In genomic region chr7:157250605-157251228, GRCh38 we compare ENCODE assay signal across 8 cellular contexts.
DNase-seq lines count a peak whose midpoint lies in the region; ATAC-seq, FAIRE-seq and TF ChIP-seq lines count a peak whose summit lies in the region.

No MANE protein-coding gene starts in this region.

- no peaks in the 10 kb centered on the region for H3K27me3 Mint-ChIP-seq in stimulated activated naive CD8-positive, alpha-beta T cell treated with anti-CD3 and anti-CD28 coated beads, Interleukin-15, amount 100 ng/mL, for 72 hours

- peak; percentile 76 for DNase-seq in H7
- peak; percentile 35 for DNase-seq in NCI-H1092 treated with DMSO at 0.1 percent for 48 hours (lab: John Stamatoyannopoulos, UW)
- peak; percentile 54 for DNase-seq in colonic mucosa
- DNase-seq in lung microvascular endothelial cell (ENCODE audit: low read depth in 2 of 2) = peak; percentile 74 to 84
- DNase-seq in stimulated activated naive CD8-positive, alpha-beta T cell treated with anti-CD3 and anti-CD28 coated beads, Interleukin-15, amount 100 ng/mL, for 72 hours = peak; percentile 44 to 51
- no peak for DNase-seq in GF-D8 (lab: John Stamatoyannopoulos, UW)

- no peaks in the 10 kb centered on the region for H3K4me1 ChIP-seq in colonic mucosa

- intact Hi-C loops in colonic mucosa (cut with DNase I) = no loop called here

- H3K27ac ChIP-seq in colonic mucosa = no peak overlapping the region

- H3K9ac ChIP-seq in colonic mucosa (ENCODE audit: low read depth in 2 of 2, low read length in 2 of 2) = no peak overlapping the region

- H3K9me3 Mint-ChIP-seq in stimulated activated naive CD8-positive, alpha-beta T cell treated with anti-CD3 and anti-CD28 coated beads, Interleukin-15, amount 100 ng/mL, for 72 hours = no peaks in the 10 kb centered on the region

- peak; percentile 73 for ATAC-seq in stimulated activated naive CD8-positive, alpha-beta T cell treated with anti-CD3 and anti-CD28 coated beads, Interleukin-15, amount 100 ng/mL, for 72 hours

- TF ChIP-seq CTCF in WI38 (IDR thresholded peaks at IDR 0.05; ENCODE audit: low read depth, low read length) (peak; percentile 56), colonic mucosa (IDR thresholded peaks at IDR 0.05) (peak; percentile 66)

- FAIRE-seq in G401.6 (lab: Jason Lieb, UNC) = peak; percentile 25

- H3K27me3 ChIP-seq in H7 (ENCODE audit: control insufficient read depth, insufficient read depth, low read length) = no peaks in the 10 kb centered on the region
- H3K27me3 ChIP-seq in colonic mucosa = no peaks in the 10 kb centered on the region

- H3K27ac Mint-ChIP-seq in stimulated activated naive CD8-positive, alpha-beta T cell treated with anti-CD3 and anti-CD28 coated beads, Interleukin-15, amount 100 ng/mL, for 72 hours = no peak overlapping the region

- H3K4me3 Mint-ChIP-seq in stimulated activated naive CD8-positive, alpha-beta T cell treated with anti-CD3 and anti-CD28 coated beads, Interleukin-15, amount 100 ng/mL, for 72 hours = no peak overlapping the region

- H3K4me3 ChIP-seq in H7 (ENCODE audit: insufficient read depth, low read depth, low read length) (no peak overlapping the region), WI38 (ENCODE audit: low read depth, low read length) (no peak overlapping the region), colonic mucosa (no peak overlapping the region)

- no peaks in the 10 kb centered on the region for H3K9me3 ChIP-seq in colonic mucosa

- H3K36me3 ChIP-seq in H7 (replicated peaks; ENCODE audit: control insufficient read depth, insufficient read depth, low read length) = peaks cover 16% of the 10 kb centered on the region
- H3K36me3 ChIP-seq in colonic mucosa = no peaks in the 10 kb centered on the region

- no peaks in the 10 kb centered on the region for H3K4me1 Mint-ChIP-seq in stimulated activated naive CD8-positive, alpha-beta T cell treated with anti-CD3 and anti-CD28 coated beads, Interleukin-15, amount 100 ng/mL, for 72 hours
